In genomic region chr9:36486454-36486932, GRCh38 we compare ENCODE assay signal across 8 cellular contexts.
DNase-seq lines count a peak whose midpoint lies in the region; ATAC-seq lines count a peak whose summit lies in the region.

No MANE protein-coding gene starts in this region.

- H3K27me3 ChIP-seq in adipocyte (replicated peaks; ENCODE audit: control insufficient read depth, insufficient read depth, low read length): no peaks in the 10 kb centered on the region
- H3K27me3 ChIP-seq in iPS DF 6.9 (ENCODE audit: control insufficient read depth, insufficient read depth, low read length): no peaks in the 10 kb centered on the region

- peak overlapping the region; percentile 87 for H3K9ac ChIP-seq in adipocyte (ENCODE audit: low read length)

- H3K4me1 ChIP-seq in adipocyte (ENCODE audit: control insufficient read depth, insufficient read depth, low read length) (peaks cover 22% of the 10 kb centered on the region), iPS DF 6.9 (ENCODE audit: control insufficient read depth, insufficient read depth, low read length) (peaks cover 10% of the 10 kb centered on the region)

- H3K4me3 Mint-ChIP-seq in activated naive CD4-positive, alpha-beta T cell treated with anti-CD3 and anti-CD28 coated beads for 36 hours: peak overlapping the region; percentile 69

- H3K9me3 Mint-ChIP-seq in activated naive CD4-positive, alpha-beta T cell treated with anti-CD3 and anti-CD28 coated beads for 36 hours: no peaks in the 10 kb centered on the region

- ATAC-seq in activated CD4-positive, CD25-positive, alpha-beta regulatory T cell treated with anti-CD3 and anti-CD28 coated beads, Interleukin-2, amount 50 U/mL, for 24 hours: no peak
- no peak for ATAC-seq in HG03469 (IDR thresholded peaks at IDR 0.05; ENCODE audit: unreplicated experiment)

- H3K27ac Mint-ChIP-seq in activated naive CD4-positive, alpha-beta T cell treated with anti-CD3 and anti-CD28 coated beads for 36 hours: peak overlapping the region; percentile 83

- no peak overlapping the region for H3K27ac ChIP-seq in iPS DF 6.9 (ENCODE audit: low read length)
- peak overlapping the region; percentile 33 to 91 (median 85) for H3K27ac ChIP-seq in skin epidermis

- H3K27me3 Mint-ChIP-seq in activated naive CD4-positive, alpha-beta T cell treated with anti-CD3 and anti-CD28 coated beads for 36 hours (ENCODE audit: low read depth): no peaks in the 10 kb centered on the region

- WGBS in iPS DF 6.9 (ENCODE audit: insufficient coverage, insufficient read length): no CpG with 5 or more reads among the region's 22 CpGs

- CTCF ChIA-PET in activated naive CD4-positive, alpha-beta T cell treated with anti-CD3 and anti-CD28 coated beads for 36 hours (lab: Charles Lee): interaction anchor here (0.9 to 3.0 kb wide), 4 partner anchors 11 to 79 kb away, joined by 3 to 10 read pairs (median 4); no protein-coding TSS in a partner anchor

- H3K9me3 ChIP-seq in adipocyte (ENCODE audit: control insufficient read depth, low read length) (no peaks in the 10 kb centered on the region), iPS DF 6.9 (ENCODE audit: control insufficient read depth, insufficient read depth, low read length) (no peaks in the 10 kb centered on the region)

- H3K4me1 Mint-ChIP-seq in activated naive CD4-positive, alpha-beta T cell treated with anti-CD3 and anti-CD28 coated beads for 36 hours (ENCODE audit: low read depth): peaks cover 59% of the 10 kb centered on the region

- peak; percentile 15 for DNase-seq in activated naive CD4-positive, alpha-beta T cell treated with anti-CD3 and anti-CD28 coated beads for 36 hours
- DNase-seq in activated naive CD4-positive, alpha-beta T cell (lab: John Stamatoyannopoulos, UW): no peak
- no peak for DNase-seq in Jurkat, Clone E6-1 (ENCODE audit: low read depth, low spot score)
- DNase-seq in adipocyte (ENCODE audit: low read depth) (peak; percentile 59), iPS DF 6.9 (ENCODE audit: low read depth, low spot score) (no peak)

- H3K36me3 ChIP-seq in adipocyte (ENCODE audit: control insufficient read depth, insufficient read depth, low read length, severe bottlenecking) (no peaks in the 10 kb centered on the region), iPS DF 6.9 (ENCODE audit: control insufficient read depth, insufficient read depth, low read length) (peaks cover 2% of the 10 kb centered on the region)

- intact Hi-C loops in activated naive CD4-positive, alpha-beta T cell treated with anti-CD3 and anti-CD28 coated beads for 36 hours (cut with micrococcal nuclease): loop anchor here (2.0 to 10.0 kb wide), 5 partner anchors 229 to 832 kb away; partner anchors contain the start of genes CCDC107, CLTA, GNE and RMRP

- peaks cover 3% of the 10 kb centered on the region for H3K36me3 Mint-ChIP-seq in activated naive CD4-positive, alpha-beta T cell treated with anti-CD3 and anti-CD28 coated beads for 36 hours (ENCODE audit: low read depth)

- peak overlapping the region; percentile 61 for H3K4me3 ChIP-seq in Jurkat, Clone E6-1 (ENCODE audit: low read length)
- H3K4me3 ChIP-seq in adipocyte (ENCODE audit: low read length): peak overlapping the region; percentile 89
- H3K4me3 ChIP-seq in iPS DF 6.9 (ENCODE audit: low read length): peak overlapping the region; percentile 99
- peak overlapping the region; percentile 57 to 94 (median 90) for H3K4me3 ChIP-seq in skin epidermis

Comparison
In these comparisons a context has a peak if more than half of its experiments do, and no peak if none do; other contexts are left out.
1. DNase-seq: peak in activated naive CD4-positive, alpha-beta T cell treated with anti-CD3 and anti-CD28 coated beads for 36 hours (single experiment) and adipocyte (single experiment); none in activated naive CD4-positive, alpha-beta T cell (0 of 4), Jurkat, Clone E6-1 (single experiment) and iPS DF 6.9 (single experiment).
2. Peak in every context shown above with its lines, with median percentiles within 50 percentile points of each other: H3K4me3 ChIP-seq.